ENCODE assay signal across 23 cellular contexts in the genomic region with DNA sequence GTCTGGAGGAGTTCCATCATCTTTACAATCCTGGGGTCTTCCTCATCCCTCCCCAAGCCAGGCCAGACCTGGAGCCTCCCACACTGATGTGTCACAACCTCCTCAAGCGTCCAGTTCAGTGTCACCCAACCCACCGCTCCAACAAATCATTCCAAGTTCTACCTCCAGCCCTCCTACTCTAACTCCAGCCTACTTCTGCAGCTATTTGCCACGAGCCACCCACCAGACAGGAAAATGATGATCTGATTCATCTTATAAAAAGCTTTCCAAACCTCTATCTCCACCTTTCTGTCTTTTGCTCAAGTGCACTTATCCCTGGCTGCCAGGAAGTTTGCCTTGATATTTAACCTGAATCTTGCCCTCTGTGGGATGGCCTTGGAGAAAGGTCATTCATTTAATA.
"Had no signal": no experiment of that assay in that cellular context is flagged by ENCODE, and none has a peak within 500 bp of the region (broad histone marks: within the 10 kb centered on the region; RNA-seq: fewer than 3 reads in every experiment).

No MANE protein-coding gene starts in this region.

- H3K4me3 ChIP-seq: left ventricle myocardium inferior, right lobe of liver, skin epidermis, tibial nerve had no signal

- H3K9ac ChIP-seq: parathyroid adenoma had no signal

- H2AFZ ChIP-seq: parathyroid adenoma had no signal

- H3K27me3 ChIP-seq: right lobe of liver, tibial nerve had no signal

- H3K4me1 Mint-ChIP-seq: activated CD4-positive, alpha-beta T cell treated with anti-CD3 and anti-CD28 coated beads for 36 hours; activated T-helper 17 cell treated with anti-CD3 and anti-CD28 coated beads, Interleukin-2, amount 50 U/mL, for 72 hours; stimulated activated naive CD8-positive, alpha-beta T cell treated with anti-CD3 and anti-CD28 coated beads, Interleukin-15, amount 100 ng/mL, for 72 hours had no signal

- H3K4me1 ChIP-seq: left ventricle myocardium inferior, right lobe of liver had no signal

- H3K4me3 Mint-ChIP-seq: activated CD4-positive, alpha-beta T cell treated with anti-CD3 and anti-CD28 coated beads for 36 hours; activated T-cell treated with anti-CD3 and anti-CD28 coated beads, Interleukin-2, amount 50 U/mL, for 24 hours; activated T-helper 17 cell treated with anti-CD3 and anti-CD28 coated beads, Interleukin-2, amount 50 U/mL, for 72 hours; dendritic cell treated with granulocyte-macrophage colony-stimulating factor and Interleukin-4, amounts not matched to agents 40 ng/mL and 50 ng/mL, for 4 days; naive thymus-derived CD8-positive, alpha-beta T cell; stimulated activated effector memory CD8-positive, alpha-beta T cell treated with anti-CD3 and anti-CD28 coated beads, Interleukin-12 subunit alpha, Interleukin-12 subunit beta, amount 100 ng/mL, for 72 hours; stimulated activated naive CD8-positive, alpha-beta T cell treated with anti-CD3 and anti-CD28 coated beads, Interleukin-15, amount 100 ng/mL, for 72 hours; WTC11 had no signal

- H3K36me3 Mint-ChIP-seq: activated naive CD4-positive, alpha-beta T cell treated with anti-CD3 and anti-CD28 coated beads, Interleukin-2, amount 50 U/mL, for 72 hours; brain; mesothelial cell of epicardium; WTC11 had no signal

- H3K36me3 ChIP-seq: left ventricle myocardium inferior, right lobe of liver, tibial nerve had no signal

- H3K9me3 ChIP-seq: left ventricle myocardium inferior, right lobe of liver, tibial nerve had no signal

- DNase-seq: activated CD4-positive, alpha-beta T cell treated with anti-CD3 and anti-CD28 coated beads, Interleukin-2, amount 50 U/mL, for 4 hours; activated CD8-positive, alpha-beta memory T cell treated with anti-CD3 and anti-CD28 coated beads for 24 hours; activated CD8-positive, alpha-beta memory T cell treated with anti-CD3 and anti-CD28 coated beads, Interleukin-2, amount 50 U/mL, for 4 hours; aorta; effector CD4-positive, alpha-beta T cell; hippocampal formation; left ventricle myocardium inferior; naive thymus-derived CD8-positive, alpha-beta T cell; right lobe of liver; T-helper 9 cell had no signal

- H3K79me2 ChIP-seq: parathyroid adenoma had no signal

- H3K27ac ChIP-seq: left ventricle myocardium inferior, parathyroid adenoma, right lobe of liver, skin epidermis, tibial nerve had no signal

- H3K27ac Mint-ChIP-seq: activated CD4-positive, alpha-beta T cell treated with anti-CD3 and anti-CD28 coated beads for 36 hours; activated naive CD4-positive, alpha-beta T cell treated with anti-CD3 and anti-CD28 coated beads, Interleukin-2, amount 50 U/mL, for 72 hours; activated T-cell treated with anti-CD3 and anti-CD28 coated beads, Interleukin-2, amount 50 U/mL, for 24 hours; activated T-helper 17 cell treated with anti-CD3 and anti-CD28 coated beads, Interleukin-2, amount 50 U/mL, for 72 hours; dendritic cell treated with granulocyte-macrophage colony-stimulating factor and Interleukin-4, amounts not matched to agents 40 ng/mL and 50 ng/mL, for 4 days; mesothelial cell of epicardium; naive thymus-derived CD8-positive, alpha-beta T cell; stimulated activated effector memory CD8-positive, alpha-beta T cell treated with anti-CD3 and anti-CD28 coated beads, Interleukin-12 subunit alpha, Interleukin-12 subunit beta, amount 100 ng/mL, for 72 hours; stimulated activated naive CD8-positive, alpha-beta T cell treated with anti-CD3 and anti-CD28 coated beads, Interleukin-15, amount 100 ng/mL, for 72 hours; WTC11 had no signal

- H3K9me3 Mint-ChIP-seq: activated naive CD4-positive, alpha-beta T cell treated with anti-CD3 and anti-CD28 coated beads, Interleukin-2, amount 50 U/mL, for 72 hours; activated T-cell treated with anti-CD3 and anti-CD28 coated beads, Interleukin-2, amount 50 U/mL, for 24 hours; activated T-helper 17 cell treated with anti-CD3 and anti-CD28 coated beads, Interleukin-2, amount 50 U/mL, for 72 hours; brain; dendritic cell treated with granulocyte-macrophage colony-stimulating factor and Interleukin-4, amounts not matched to agents 40 ng/mL and 50 ng/mL, for 4 days; mesothelial cell of epicardium; naive thymus-derived CD8-positive, alpha-beta T cell; stimulated activated effector memory CD8-positive, alpha-beta T cell treated with anti-CD3 and anti-CD28 coated beads, Interleukin-12 subunit alpha, Interleukin-12 subunit beta, amount 100 ng/mL, for 72 hours; stimulated activated naive CD8-positive, alpha-beta T cell treated with anti-CD3 and anti-CD28 coated beads, Interleukin-15, amount 100 ng/mL, for 72 hours; WTC11 had no signal
